8 cellular contexts compared by ENCODE assay signal in genomic region chr12:49111206-49111605, GRCh38. TPM values are rescaled to one million over a fixed set of nuclear protein-coding genes. Genes with fewer than 3 reads are reported as not detected.
DNase-seq lines count a peak whose midpoint lies in the region; ATAC-seq, FAIRE-seq and TF ChIP-seq lines count a peak whose summit lies in the region.

No MANE protein-coding gene starts in this region.

- no peak for TF ChIP-seq RAD21 in SK-N-SH (IDR thresholded peaks at IDR 0.05; ENCODE audit: low read length)

- H3K27me3 ChIP-seq in SK-N-SH (ENCODE audit: insufficient read depth) (no peaks in the 10 kb centered on the region), WERI-Rb-1 (ENCODE audit: insufficient read depth, low read depth, severe bottlenecking) (no peaks in the 10 kb centered on the region), subcutaneous abdominal adipose tissue (ENCODE audit: control insufficient read depth in 5 of 5, insufficient read depth in 4 of 5, low read length in 5 of 5) (no peaks in the 10 kb centered on the region)

- H3K36me3 ChIP-seq in SK-N-SH (replicated peaks in 1 of 2; ENCODE audit: control insufficient read depth in 1 of 2, insufficient read depth in 2 of 2, low read length in 1 of 2) (peaks cover 7 to 8% of the 10 kb centered on the region in 2 experiments), WERI-Rb-1 (peaks cover 6% of the 10 kb centered on the region; the same call in 1 of the 2 replicates), subcutaneous abdominal adipose tissue (ENCODE audit: control insufficient read depth in 5 of 5, insufficient read depth in 5 of 5, low read length in 5 of 5) (peaks cover 0 to 7% (median 5%) of the 10 kb centered on the region in 5 donors)

- H3K9ac ChIP-seq in SK-N-SH (peak overlapping the region; percentile 50; the same call in 1 of the 2 replicates), subcutaneous abdominal adipose tissue (ENCODE audit: low read length in 5 of 5) (peak overlapping the region; percentile 41 to 97 (median 91))

- 51% methylated on average over 6 of the region's 6 CpGs for WGBS in SK-N-SH (ENCODE audit: low lambda C conversion rate)

- POLR2A ChIA-PET in SK-N-SH (lab: Yijun Ruan, JAX): interaction anchor here (0.9 to 4.3 kb wide), 6 partner anchors 20 to 212 kb away, joined by 3 to 28 read pairs (median 5); partner anchors contain the start of genes TROAP, TUBA1A and TUBA1B

- TF ChIP-seq EP300 in SK-N-SH (IDR thresholded peaks at IDR 0.05; ENCODE audit: borderline replicate concordance in 1 of 2, low read depth in 1 of 2, low read length in 1 of 2): no peak

- H4K20me1 ChIP-seq in SK-N-SH (ENCODE audit: insufficient read depth): peaks cover 25% of the 10 kb centered on the region; the same call in 1 of the 2 replicates

- TF ChIP-seq POLR2A in GM12892 (IDR thresholded peaks at IDR 0.05; ENCODE audit: low read depth, low read length): no peak

- no peak for FAIRE-seq in GM12892 (lab: Jason Lieb, UNC)

- H2AFZ ChIP-seq in SK-N-SH (ENCODE audit: low read depth): peak overlapping the region; percentile 86

- ATAC-seq in SK-N-SH treated with all-trans-retinoic acid at 6 μM for 48 hours (no peak), GM19463 (IDR thresholded peaks at IDR 0.05; ENCODE audit: unreplicated experiment) (no peak)

- H3K9me3 ChIP-seq in SK-N-SH (no peaks in the 10 kb centered on the region), WERI-Rb-1 (ENCODE audit: severe bottlenecking) (peaks cover 3% of the 10 kb centered on the region), subcutaneous abdominal adipose tissue (ENCODE audit: control insufficient read depth in 5 of 5, low read length in 5 of 5) (no peaks in the 10 kb centered on the region)

- peaks cover 0 to 12% of the 10 kb centered on the region in 2 experiments; a peak in 1 of 4 replicates for H3K4me1 ChIP-seq in SK-N-SH (ENCODE audit: control insufficient read depth in 1 of 2, insufficient read depth in 2 of 2, low read depth in 1 of 2, low read length in 1 of 2)
- peaks cover 8 to 41% (median 36%) of the 10 kb centered on the region in 5 donors for H3K4me1 ChIP-seq in subcutaneous abdominal adipose tissue (ENCODE audit: control insufficient read depth in 5 of 5, insufficient read depth in 5 of 5, low read length in 5 of 5)

- no peaks in the 10 kb centered on the region for H3F3A ChIP-seq in SK-N-SH (replicated peaks; ENCODE audit: insufficient read depth)

- CTCF ChIA-PET in SK-N-SH (lab: Yijun Ruan, JAX): interaction anchor here (0.8 to 25.0 kb wide), 10 partner anchors 9 to 230 kb away, joined by 3 to 315 read pairs (median 29); partner anchors contain the start of genes DHH and TUBA1B

- peaks cover 42% of the 10 kb centered on the region for H3K79me2 ChIP-seq in SK-N-SH (ENCODE audit: insufficient read depth)

- TF ChIP-seq CTCF in SK-N-SH (IDR thresholded peaks at IDR 0.05) (no peak), WERI-Rb-1 (IDR thresholded peaks at IDR 0.05; ENCODE audit: low read depth, low read length) (no peak)

- peak overlapping the region; percentile 85 to 88 for H3K27ac ChIP-seq in SK-N-SH (ENCODE audit: low read depth in 2 of 2, low read length in 1 of 2)
- peak overlapping the region; percentile 36; the same call in 1 of the 2 replicates for H3K27ac ChIP-seq in WERI-Rb-1
- H3K27ac ChIP-seq in subcutaneous abdominal adipose tissue (ENCODE audit: low read depth, low read length): peak overlapping the region; percentile 85

- H3K4me3 ChIP-seq in SK-N-SH (ENCODE audit: low read depth in 2 of 2, low read length in 1 of 2) (peak overlapping the region; percentile 82 to 100), WERI-Rb-1 (ENCODE audit: low read depth, low read length) (peak overlapping the region; percentile 98), iPS-11a (ENCODE audit: low read depth, low read length) (peak overlapping the region; percentile 90), subcutaneous abdominal adipose tissue (ENCODE audit: low read depth in 1 of 5, low read length in 5 of 5) (peak overlapping the region; percentile 74 to 96 (median 91))

- no peaks in the 10 kb centered on the region for H3K9me2 ChIP-seq in SK-N-SH

- H3K4me2 ChIP-seq in SK-N-SH: peak overlapping the region; percentile 73

- DNase-seq in SK-N-SH: no peak
- no peak for DNase-seq in WERI-Rb-1
- DNase-seq in GM12892 (ENCODE audit: insufficient read length): no peak
- no peak for DNase-seq in activated effector memory CD4-positive, alpha-beta T cell treated with Interleukin-2 at 50 U/mL for 16 hours

TF ChIP-seq in SK-N-SH, 30 proteins besides CTCF, POLR2A, EP300 and RAD21 (continues in another document):
- no peak for TF ChIP-seq GABPA (IDR thresholded peaks at IDR 0.05; ENCODE audit: low read depth)
- no peak for TF ChIP-seq EZH2phosphoT487 (IDR thresholded peaks at IDR 0.05; ENCODE audit: borderline replicate concordance, low read depth)
- TF ChIP-seq NRF1 (IDR thresholded peaks at IDR 0.05; ENCODE audit: low read depth, low read length): no peak
- TF ChIP-seq TCF12 (IDR thresholded peaks at IDR 0.05): no peak
- no peak for TF ChIP-seq MAX (IDR thresholded peaks at IDR 0.05; ENCODE audit: low read depth)
- no peak for TF ChIP-seq FOXJ3 (CRISPR knock-in tag; IDR thresholded peaks at IDR 0.05)
- no peak for TF ChIP-seq RFX5 (IDR thresholded peaks at IDR 0.05; ENCODE audit: low read length)
- no peak for TF ChIP-seq CHD2 (IDR thresholded peaks at IDR 0.05; ENCODE audit: low read length, partially characterized antibody)
- no peak for TF ChIP-seq TAF1 (IDR thresholded peaks at IDR 0.05; ENCODE audit: borderline replicate concordance, low read depth, low read length)
- TF ChIP-seq FOXM1 (IDR thresholded peaks at IDR 0.05; ENCODE audit: low read depth): no peak

TF ChIP-seq in SK-N-SH treated with all-trans-retinoic acid at 6 μM for 48 hours, 23 proteins besides CTCF, POLR2A, EP300 and RAD21 (continues in another document):
- TF ChIP-seq POU6F1 (CRISPR knock-in tag; IDR thresholded peaks at IDR 0.05; ENCODE audit: borderline replicate concordance, low read depth) (no peak), TSHZ2 (CRISPR knock-in tag; IDR thresholded peaks at IDR 0.05) (no peak), SNAI2 (CRISPR knock-in tag; IDR thresholded peaks at IDR 0.05) (no peak), ZNF565 (CRISPR knock-in tag; conservative IDR thresholded peaks at IDR 0.05; ENCODE audit: low read depth) (no peak), ZFP30 (CRISPR knock-in tag; IDR thresholded peaks at IDR 0.05) (no peak)

RNA-seq across cellular contexts. Expression of gene LMBR1L, which starts 0.6 kb away (rescaled TPM):
- 43.0 and 61.4 TPM in 2 replicates for polyA plus RNA-seq in SK-N-SH (2012; rRNA removed)
- polyA plus RNA-seq in SK-N-SH (2012; cell fraction: cytosol; rRNA removed): 21.9 and 25.6 TPM in 2 replicates
- polyA plus RNA-seq in SK-N-SH (2012; cell fraction: nucleus; rRNA removed): 223 and 317 TPM in 2 replicates
- 28.0 TPM for polyA plus RNA-seq in GM12892 (2012; ENCODE audit: missing spikeins)

RNA-seq across cellular contexts. Expression of gene DHH, which starts 16.6 kb away (rescaled TPM):
- 0.08 and 0.13 TPM in 2 replicates for polyA plus RNA-seq in SK-N-SH (2012; rRNA removed)
- polyA plus RNA-seq in SK-N-SH (2012; cell fraction: cytosol; rRNA removed): 0.03 and 0.08 TPM in 2 replicates
- polyA plus RNA-seq in SK-N-SH (2012; cell fraction: nucleus; rRNA removed): 0.12 and 0.14 TPM in 2 replicates
- polyA plus RNA-seq in GM12892 (2012; ENCODE audit: missing spikeins): not detected

RNA-seq across cellular contexts. Expression of gene TUBA1B, which starts 20.0 kb away (rescaled TPM):
- polyA plus RNA-seq in SK-N-SH (2012; rRNA removed): 2,454 and 2,856 TPM in 2 replicates
- 1,826 and 2,117 TPM in 2 replicates for polyA plus RNA-seq in SK-N-SH (2012; cell fraction: cytosol; rRNA removed)
- 970 and 1,206 TPM in 2 replicates for polyA plus RNA-seq in SK-N-SH (2012; cell fraction: nucleus; rRNA removed)
- polyA plus RNA-seq in GM12892 (2012; ENCODE audit: missing spikeins): 1,175 TPM

RNA-seq across cellular contexts. Expression of gene RHEBL1, which starts 41.4 kb away (rescaled TPM):
- 2.2 and 2.3 TPM in 2 replicates for polyA plus RNA-seq in SK-N-SH (2012; rRNA removed)
- 1.6 and 2.9 TPM in 2 replicates for polyA plus RNA-seq in SK-N-SH (2012; cell fraction: cytosol; rRNA removed)
- polyA plus RNA-seq in SK-N-SH (2012; cell fraction: nucleus; rRNA removed): 1.4 and 2.4 TPM in 2 replicates
- 12.5 TPM for polyA plus RNA-seq in GM12892 (2012; ENCODE audit: missing spikeins)

RNA-seq across cellular contexts. Expression of gene KMT2D, which starts 50.6 kb away (rescaled TPM):
- 16.3 and 30.5 TPM in 2 replicates for polyA plus RNA-seq in SK-N-SH (2012; rRNA removed)
- 12.4 and 21.2 TPM in 2 replicates for polyA plus RNA-seq in SK-N-SH (2012; cell fraction: cytosol; rRNA removed)
- 73.8 and 91.4 TPM in 2 replicates for polyA plus RNA-seq in SK-N-SH (2012; cell fraction: nucleus; rRNA removed)
- 15.8 TPM for polyA plus RNA-seq in GM12892 (2012; ENCODE audit: missing spikeins)

Comparison
In these comparisons a context has a peak if more than half of its experiments do, and no peak if none do; other contexts are left out.
1. H3K27ac ChIP-seq: peak in every context shown above with its lines; median percentile 86 in SK-N-SH; 85 in subcutaneous abdominal adipose tissue; 36 in WERI-Rb-1.